11 cellular contexts compared by ENCODE assay signal in the genomic region with DNA sequence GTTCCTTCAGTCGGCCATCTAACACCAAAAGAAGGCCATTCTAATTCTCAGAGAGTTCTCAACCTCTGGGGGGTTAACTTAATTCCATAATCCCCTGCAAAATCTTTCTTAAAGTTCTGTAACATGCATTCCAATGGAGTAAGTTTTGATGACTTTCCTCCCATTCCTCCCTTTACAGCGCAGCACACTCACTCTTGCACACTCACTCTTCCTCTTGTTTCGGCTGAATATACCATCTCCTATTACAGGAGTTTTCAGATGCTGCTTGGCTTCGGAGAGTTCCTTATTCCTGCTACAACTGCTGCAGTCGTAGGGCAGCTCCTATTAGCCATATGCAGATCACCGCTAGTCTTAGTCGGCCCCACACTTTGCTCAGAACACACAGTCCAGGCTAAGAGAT. TPM values are rescaled to one million over a fixed set of nuclear protein-coding genes. Genes with fewer than 3 reads are reported as not detected.
DNase-seq lines count a peak whose midpoint lies in the region; ATAC-seq, FAIRE-seq and TF ChIP-seq lines count a peak whose summit lies in the region.
"Had no signal": no experiment of that assay in that cellular context is flagged by ENCODE, and none has a peak within 500 bp of the region (broad histone marks: within the 10 kb centered on the region; RNA-seq: fewer than 3 reads in every experiment).

No MANE protein-coding gene starts in this region.

- H3K9me3 Mint-ChIP-seq in astrocyte (ENCODE audit: unreplicated experiment): peaks cover 9% of the 10 kb centered on the region

- H3K36me3 ChIP-seq in heart right ventricle (no peaks in the 10 kb centered on the region), astrocyte (ENCODE audit: insufficient read depth, low read length) (no peaks in the 10 kb centered on the region), vagina (no peaks in the 10 kb centered on the region)

- H3K79me2 ChIP-seq in astrocyte (ENCODE audit: insufficient read depth, low read length): no peaks in the 10 kb centered on the region

- TF ChIP-seq CTCF in heart right ventricle (IDR thresholded peaks at IDR 0.05) (no peak), astrocyte (IDR thresholded peaks at IDR 0.05; ENCODE audit: insufficient read depth, low read depth, low read length) (no peak), vagina (IDR thresholded peaks at IDR 0.05) (no peak), GM13976 (IDR thresholded peaks at IDR 0.05; ENCODE audit: borderline replicate concordance, control extremely low read depth, extremely low read depth, insufficient read depth, missing control alignments) (no peak)

- no peaks in the 10 kb centered on the region for H3K4me1 Mint-ChIP-seq in astrocyte (ENCODE audit: low read depth, unreplicated experiment)

- H3K27me3 Mint-ChIP-seq in astrocyte (ENCODE audit: low read depth, unreplicated experiment): peaks cover 1% of the 10 kb centered on the region

- H3K9me3 ChIP-seq in heart right ventricle (no peaks in the 10 kb centered on the region), astrocyte (ENCODE audit: insufficient read depth, low read depth, low read length) (no peaks in the 10 kb centered on the region), mononuclear cell (ENCODE audit: low read depth, low read length) (no peaks in the 10 kb centered on the region), vagina (no peaks in the 10 kb centered on the region)

- peaks cover 0 to 24% (median 0%) of the 10 kb centered on the region in 9 donors for H3K4me1 ChIP-seq in heart right ventricle
- no peaks in the 10 kb centered on the region for H3K4me1 ChIP-seq in astrocyte (ENCODE audit: insufficient read depth, low read length)
- H3K4me1 ChIP-seq in mononuclear cell (ENCODE audit: insufficient read depth, low read length): peaks cover 23% of the 10 kb centered on the region
- peaks cover 15% of the 10 kb centered on the region for H3K4me1 ChIP-seq in vagina
- H3K4me1 ChIP-seq: foreskin keratinocyte had no signal

- H3K9ac ChIP-seq in astrocyte (ENCODE audit: low read length): no peak overlapping the region

- DNase-seq in heart right ventricle (no peak), left cardiac atrium (no peak), astrocyte (ENCODE audit: low read depth) (no peak), vagina (ENCODE audit: extremely low spot score in 2 of 2) (no peak), GM13976 (ENCODE audit: low spot score) (no peak)

- no peaks in the 10 kb centered on the region for H3K36me3 Mint-ChIP-seq in astrocyte (ENCODE audit: low read depth, unreplicated experiment)

- H3K4me3 ChIP-seq in heart right ventricle: peak overlapping the region in 9 of 10 donors; percentile 20 to 48 (median 37)
- H3K4me3 ChIP-seq in astrocyte (ENCODE audit: insufficient read depth, low read depth, low read length): no peak overlapping the region
- peak overlapping the region; percentile 25 for H3K4me3 ChIP-seq in mononuclear cell (ENCODE audit: low read length)
- H3K4me3 ChIP-seq in vagina: peak overlapping the region; percentile 41 to 44

- H3K27ac Mint-ChIP-seq in astrocyte (ENCODE audit: unreplicated experiment): no peak overlapping the region

- in situ Hi-C loops in GM13976 (cut with MboI; ENCODE audit: low sequenced_read_pairs, unreplicated experiment): no loop called here

- peak overlapping the region in 2 of 10 donors; percentile 15 to 44 for H3K27ac ChIP-seq in heart right ventricle
- no peak overlapping the region for H3K27ac ChIP-seq in astrocyte (ENCODE audit: low read depth, low read length)
- peak overlapping the region; percentile 46 for H3K27ac ChIP-seq in vagina
- H3K27ac ChIP-seq: foreskin keratinocyte had no signal

- ATAC-seq in heart right ventricle (no peak), left cardiac atrium (no peak), HG03135 (IDR thresholded peaks at IDR 0.05; ENCODE audit: unreplicated experiment) (no peak), GM19455 (IDR thresholded peaks at IDR 0.05; ENCODE audit: unreplicated experiment) (no peak)

- intact Hi-C loops in heart right ventricle (cut with DNase I): no loop called here
- intact Hi-C loops in left cardiac atrium (cut with DNase I): no loop called here
- intact Hi-C loops in vagina (cut with DNase I): no loop called here

- TF ChIP-seq POLR2A in vagina (IDR thresholded peaks at IDR 0.05): no peak

- H3K4me3 Mint-ChIP-seq in astrocyte (ENCODE audit: unreplicated experiment): no peak overlapping the region

- 62 to 68% methylated on average over 7 of the region's 7 CpGs for WGBS in heart right ventricle, 2 donors

- H3K4me2 ChIP-seq in astrocyte (ENCODE audit: low read length): peak overlapping the region; percentile 52

- H2AFZ ChIP-seq in astrocyte (ENCODE audit: low read depth, low read length): no peak overlapping the region

- FAIRE-seq in astrocyte (lab: Jason Lieb, UNC): no peak
- FAIRE-seq: D721Med had no signal

- no peaks in the 10 kb centered on the region for H4K20me1 ChIP-seq in astrocyte (ENCODE audit: insufficient read depth, low read length)

- H3K27me3 ChIP-seq in heart right ventricle (no peaks in the 10 kb centered on the region), astrocyte (ENCODE audit: insufficient read depth, low read length) (no peaks in the 10 kb centered on the region), mononuclear cell (ENCODE audit: insufficient read depth, low read length) (no peaks in the 10 kb centered on the region), vagina (no peaks in the 10 kb centered on the region)

RNA-seq across cellular contexts. Expression of a gene that starts 53.6 kb away (rescaled TPM):
- total RNA-seq in heart right ventricle: not detected
- not detected for polyA plus RNA-seq in heart right ventricle
- not detected for total RNA-seq in left cardiac atrium
- total RNA-seq in astrocyte: not detected in 2 replicates
- not detected for total RNA-seq in mononuclear cell
- total RNA-seq in vagina: not detected
- total RNA-seq: activated CD8-positive, alpha-beta memory T cell treated with anti-CD3 and anti-CD28 coated beads for 36 hours; foreskin keratinocyte had no signal
- polyA plus RNA-seq: foreskin keratinocyte had no signal
